Comparison of ENCODE assay signal across 26 cellular contexts in the genomic region with DNA sequence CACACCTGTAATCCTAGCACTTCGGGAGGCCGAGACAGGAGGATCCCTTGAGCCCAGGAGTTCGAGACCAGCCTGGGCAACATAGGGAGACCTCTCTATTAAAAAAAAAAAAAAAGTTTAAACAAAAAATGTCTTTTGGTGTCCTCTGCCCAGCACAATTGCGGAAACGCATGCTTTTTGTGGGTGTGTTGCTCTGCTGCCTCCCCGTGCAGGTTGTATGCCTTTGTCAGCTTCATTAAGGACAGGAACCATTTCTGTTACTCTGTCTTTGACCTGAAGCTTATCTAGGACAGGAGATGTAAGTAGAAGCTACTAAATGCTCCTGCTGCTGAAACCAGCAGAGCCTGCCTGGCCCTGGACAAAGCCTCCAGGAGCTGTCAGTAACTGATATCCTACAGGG. TPM values are rescaled to one million over a fixed set of nuclear protein-coding genes. Genes with fewer than 3 reads are reported as not detected.
"Had no signal": no experiment of that assay in that cellular context is flagged by ENCODE, and none has a peak within 500 bp of the region (broad histone marks: within the 10 kb centered on the region; RNA-seq: fewer than 3 reads in every experiment).

No MANE protein-coding gene starts in this region.

- FAIRE-seq: colon had no signal

- H3K9me3 Mint-ChIP-seq: activated CD4-positive, alpha-beta memory T cell treated with anti-CD3 and anti-CD28 coated beads, Interleukin-2, amount 10 ng/mL, durations not matched to agents 7 days and 5 days; activated naive CD8-positive, alpha-beta T cell treated with anti-CD3 and anti-CD28 coated beads for 36 hours; activated T-helper 17 cell treated with anti-CD3 and anti-CD28 coated beads, Interleukin-2, amount 50 U/mL, for 72 hours; stimulated activated naive CD8-positive, alpha-beta T cell treated with anti-CD3 and anti-CD28 coated beads, Interleukin-15, Interleukin-2, amounts not matched to agents 100 ng/mL and 50 ng/mL, for 24 hours; T-cell had no signal

- H3K27me3 Mint-ChIP-seq: activated CD4-positive, alpha-beta memory T cell treated with anti-CD3 and anti-CD28 coated beads, Interleukin-2, amount 10 ng/mL, durations not matched to agents 7 days and 5 days; activated naive CD8-positive, alpha-beta T cell treated with anti-CD3 and anti-CD28 coated beads for 36 hours; activated T-helper 17 cell treated with anti-CD3 and anti-CD28 coated beads, Interleukin-2, amount 50 U/mL, for 72 hours; stimulated activated naive CD8-positive, alpha-beta T cell treated with anti-CD3 and anti-CD28 coated beads, Interleukin-15, Interleukin-2, amounts not matched to agents 100 ng/mL and 50 ng/mL, for 24 hours; T-cell had no signal

- H3K4me1 ChIP-seq: prostate gland had no signal

- H3K4me3 ChIP-seq: cardiac muscle cell, neural progenitor cell, prostate gland, tibial nerve, uterus had no signal

- DNase-seq: activated CD4-positive, alpha-beta memory T cell treated with anti-CD3 and anti-CD28 coated beads, Interleukin-2, amount 10 ng/mL, durations not matched to agents 7 days and 5 days; activated CD4-positive, alpha-beta T cell treated with anti-CD3 and anti-CD28 coated beads for 48 hours; activated CD4-positive, CD25-positive, alpha-beta regulatory T cell; activated CD8-positive, alpha-beta memory T cell treated with anti-CD3 and anti-CD28 coated beads, Interleukin-2, amount 10 ng/mL, durations not matched to agents 7 days and 5 days; activated naive CD4-positive, alpha-beta T cell; activated naive CD8-positive, alpha-beta T cell treated with anti-CD3 and anti-CD28 coated beads for 36 hours; activated T-cell treated with anti-CD3 and anti-CD28 coated beads, Interleukin-2, amount 50 U/mL, for 1 hour; amniotic stem cell; foreskin keratinocyte; naive B cell; stimulated activated CD4-positive, alpha-beta T cell treated with anti-CD3 and anti-CD28 coated beads, Interleukin-2, amount 100 ng/mL, for 24 hours; T-cell; uterus had no signal

- H3K36me3 Mint-ChIP-seq: activated CD8-positive, alpha-beta memory T cell treated with anti-CD3 and anti-CD28 coated beads, Interleukin-2, amount 10 ng/mL, durations not matched to agents 7 days and 5 days; activated naive CD8-positive, alpha-beta T cell treated with anti-CD3 and anti-CD28 coated beads for 36 hours; neural progenitor cell; T-cell had no signal

- H3K9me3 ChIP-seq: prostate gland, tibial nerve, uterus had no signal

- H3K27ac Mint-ChIP-seq: activated CD4-positive, alpha-beta memory T cell treated with anti-CD3 and anti-CD28 coated beads, Interleukin-2, amount 10 ng/mL, durations not matched to agents 7 days and 5 days; activated CD8-positive, alpha-beta memory T cell treated with anti-CD3 and anti-CD28 coated beads, Interleukin-2, amount 10 ng/mL, durations not matched to agents 7 days and 5 days; activated naive CD8-positive, alpha-beta T cell treated with anti-CD3 and anti-CD28 coated beads for 36 hours; stimulated activated naive CD8-positive, alpha-beta T cell treated with anti-CD3 and anti-CD28 coated beads, Interleukin-15, Interleukin-2, amounts not matched to agents 100 ng/mL and 50 ng/mL, for 24 hours; T-cell had no signal

- H3K36me3 ChIP-seq: cardiac muscle cell, neural progenitor cell, prostate gland, tibial nerve, uterus had no signal

- H3K4me3 Mint-ChIP-seq: activated CD4-positive, alpha-beta memory T cell treated with anti-CD3 and anti-CD28 coated beads, Interleukin-2, amount 10 ng/mL, durations not matched to agents 7 days and 5 days; activated CD8-positive, alpha-beta memory T cell treated with anti-CD3 and anti-CD28 coated beads, Interleukin-2, amount 10 ng/mL, durations not matched to agents 7 days and 5 days; activated naive CD8-positive, alpha-beta T cell treated with anti-CD3 and anti-CD28 coated beads for 36 hours; activated T-helper 17 cell treated with anti-CD3 and anti-CD28 coated beads, Interleukin-2, amount 50 U/mL, for 72 hours; endodermal cell; naive B cell; stimulated activated naive CD8-positive, alpha-beta T cell treated with anti-CD3 and anti-CD28 coated beads, Interleukin-15, Interleukin-2, amounts not matched to agents 100 ng/mL and 50 ng/mL, for 24 hours; T-cell had no signal

- H3K27ac ChIP-seq: cardiac muscle cell, foreskin keratinocyte had no signal

- H3K27me3 ChIP-seq: cardiac muscle cell, foreskin keratinocyte, neural progenitor cell, tibial nerve, uterus had no signal

- H3K4me1 Mint-ChIP-seq: activated T-helper 17 cell treated with anti-CD3 and anti-CD28 coated beads, Interleukin-2, amount 50 U/mL, for 72 hours; naive B cell had no signal

RNA-seq across cellular contexts. Expression of gene ANKRD2, which starts 21.3 kb away (rescaled TPM):
- total RNA-seq: activated naive CD8-positive, alpha-beta T cell treated with anti-CD3 and anti-CD28 coated beads for 36 hours; activated T-helper 17 cell treated with anti-CD3 and anti-CD28 coated beads, Interleukin-2, amount 50 U/mL, for 72 hours; cardiac muscle cell; endodermal cell; mononuclear cell; sciatic nerve had no signal
- polyA plus RNA-seq: cardiac muscle cell had no signal

RNA-seq across cellular contexts. Expression of gene HOGA1, which starts 32.9 kb away (rescaled TPM):
- total RNA-seq: activated CD4-positive, alpha-beta memory T cell treated with anti-CD3 and anti-CD28 coated beads, Interleukin-2, amount 10 ng/mL, durations not matched to agents 7 days and 5 days; activated CD8-positive, alpha-beta memory T cell treated with anti-CD3 and anti-CD28 coated beads, Interleukin-2, amount 10 ng/mL, durations not matched to agents 7 days and 5 days; activated naive CD8-positive, alpha-beta T cell treated with anti-CD3 and anti-CD28 coated beads for 36 hours; activated T-helper 17 cell treated with anti-CD3 and anti-CD28 coated beads, Interleukin-2, amount 50 U/mL, for 72 hours; mononuclear cell had no signal

RNA-seq across cellular contexts. Expression of gene C10orf62, which starts 38.2 kb away (rescaled TPM):
- total RNA-seq: activated CD4-positive, alpha-beta memory T cell treated with anti-CD3 and anti-CD28 coated beads, Interleukin-2, amount 10 ng/mL, durations not matched to agents 7 days and 5 days; activated CD8-positive, alpha-beta memory T cell treated with anti-CD3 and anti-CD28 coated beads, Interleukin-2, amount 10 ng/mL, durations not matched to agents 7 days and 5 days; activated naive CD8-positive, alpha-beta T cell treated with anti-CD3 and anti-CD28 coated beads for 36 hours; activated T-helper 17 cell treated with anti-CD3 and anti-CD28 coated beads, Interleukin-2, amount 50 U/mL, for 72 hours; endodermal cell; fibroblast of lung; foreskin keratinocyte; lung microvascular endothelial cell; mononuclear cell; sciatic nerve; T-cell; uterus had no signal
- polyA plus RNA-seq: cardiac muscle cell, fibroblast of lung, foreskin keratinocyte, keratinocyte had no signal
